36 cellular contexts compared by ENCODE assay signal in the genomic region with DNA sequence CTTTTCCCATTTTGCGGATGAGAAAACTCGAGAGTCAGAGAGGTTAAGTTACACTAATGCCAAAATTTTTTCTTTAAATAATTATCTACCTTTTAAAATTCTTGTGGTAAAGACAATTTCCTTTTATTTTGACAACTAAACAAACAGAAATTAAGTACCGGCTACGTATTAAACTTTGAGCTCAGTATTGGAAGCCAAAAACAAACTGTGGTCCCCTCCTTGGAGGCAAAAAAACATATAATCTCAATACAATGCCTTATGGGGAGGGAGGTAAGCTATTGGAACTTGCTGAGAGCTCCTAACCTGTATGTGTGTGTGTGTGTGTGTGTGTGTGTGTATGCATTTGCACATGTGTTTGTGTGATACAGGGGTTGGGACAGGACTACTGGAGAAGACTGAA. TPM values are rescaled to one million over a fixed set of nuclear protein-coding genes. Genes with fewer than 3 reads are reported as not detected.
"Had no signal": no experiment of that assay in that cellular context is flagged by ENCODE, and none has a peak within 500 bp of the region (broad histone marks: within the 10 kb centered on the region; RNA-seq: fewer than 3 reads in every experiment).

No MANE protein-coding gene starts in this region.

- H3K27me3 ChIP-seq: adrenal gland, ascending aorta, brain microvascular endothelial cell had no signal

- H3K27ac Mint-ChIP-seq: activated B cell treated with CpG ODN at 0.5 μM for 24 hours; activated CD4-positive, alpha-beta T cell treated with anti-CD3 and anti-CD28 coated beads for 36 hours; activated CD8-positive, alpha-beta memory T cell treated with anti-CD3 and anti-CD28 coated beads, Interleukin-2, amount 10 ng/mL, durations not matched to agents 7 days and 5 days; activated CD8-positive, alpha-beta T cell treated with anti-CD3 and anti-CD28 coated beads, Interleukin-2, amount 10 ng/mL, durations not matched to agents 7 days and 5 days; activated naive CD8-positive, alpha-beta T cell treated with anti-CD3 and anti-CD28 coated beads for 36 hours; activated T-helper 2 cell treated with anti-CD3 and anti-CD28 coated beads, Interferon-gamma antibody, Interleukin-2, Interleukin-4, amounts not matched to agents 10 μg/mL and 5 μg/mL and 100 μg/mL, durations not matched to agents 14 hours and 24 hours and 36 hours; immature natural killer cell; mesothelial cell of epicardium; nephron progenitor cell; stimulated activated memory B cell treated with anti-CD40 and anti-IgM and Interleukin-4, amounts not matched to agents 10 μg/mL and 1 μg/mL and 100 μg/mL, for 72 hours; stimulated activated naive CD8-positive, alpha-beta T cell treated with anti-CD3 and anti-CD28 coated beads, Interleukin-15, amount 100 ng/mL, for 72 hours; T-helper 2 cell treated with Interferon-gamma antibody and Interleukin-4, amounts not matched to agents 5 μg/mL and 100 μg/mL, for 36 hours; type B pancreatic cell had no signal

- H3K79me2 ChIP-seq: parathyroid adenoma had no signal

- H3K4me1 Mint-ChIP-seq: activated B cell treated with CpG ODN at 0.5 μM for 24 hours; activated CD4-positive, alpha-beta T cell treated with anti-CD3 and anti-CD28 coated beads for 36 hours; activated naive CD8-positive, alpha-beta T cell treated with anti-CD3 and anti-CD28 coated beads for 36 hours; immature natural killer cell; stimulated activated memory B cell treated with anti-CD40 and anti-IgM and Interleukin-4, amounts not matched to agents 10 μg/mL and 1 μg/mL and 100 μg/mL, for 72 hours had no signal

- H3K9me3 ChIP-seq: adrenal gland, ascending aorta had no signal

- H3K36me3 Mint-ChIP-seq: activated CD8-positive, alpha-beta memory T cell treated with anti-CD3 and anti-CD28 coated beads, Interleukin-2, amount 10 ng/mL, durations not matched to agents 7 days and 5 days; activated naive CD8-positive, alpha-beta T cell treated with anti-CD3 and anti-CD28 coated beads for 36 hours; immature natural killer cell; mesothelial cell of epicardium; stimulated activated memory B cell treated with anti-CD40 and anti-IgM and Interleukin-4, amounts not matched to agents 10 μg/mL and 1 μg/mL and 100 μg/mL, for 72 hours; type B pancreatic cell had no signal

- H2AFZ ChIP-seq: parathyroid adenoma had no signal

- H3K9ac ChIP-seq: parathyroid adenoma had no signal

- ATAC-seq: activated CD4-positive, alpha-beta T cell treated with anti-CD3 and anti-CD28 coated beads for 36 hours; activated CD8-positive, alpha-beta memory T cell treated with anti-CD3 and anti-CD28 coated beads, Interleukin-2, amount 10 ng/mL, durations not matched to agents 7 days and 5 days; activated CD8-positive, alpha-beta T cell treated with anti-CD3 and anti-CD28 coated beads, Interleukin-2, amount 10 ng/mL, durations not matched to agents 7 days and 5 days; right cardiac atrium; stimulated activated memory B cell treated with anti-CD40 and anti-IgM and Interleukin-4, amounts not matched to agents 10 μg/mL and 1 μg/mL and 100 μg/mL, for 72 hours; stimulated activated naive CD8-positive, alpha-beta T cell treated with anti-CD3 and anti-CD28 coated beads, Interleukin-15, amount 100 ng/mL, for 72 hours had no signal

- FAIRE-seq: endothelial cell of umbilical vein had no signal

- DNase-seq: activated B cell treated with CpG ODN at 0.5 μM for 24 hours; activated CD4-positive, alpha-beta T cell treated with anti-CD3 and anti-CD28 coated beads for 36 hours; activated CD8-positive, alpha-beta memory T cell treated with anti-CD3 and anti-CD28 coated beads, Interleukin-2, amount 10 ng/mL, durations not matched to agents 7 days and 5 days; activated CD8-positive, alpha-beta T cell treated with anti-CD3 and anti-CD28 coated beads, Interleukin-2, amount 10 ng/mL, durations not matched to agents 7 days and 5 days; activated naive CD4-positive, alpha-beta T cell; activated naive CD8-positive, alpha-beta T cell treated with anti-CD3 and anti-CD28 coated beads for 36 hours; activated T-cell treated with anti-CD3 and anti-CD28 coated beads, Interleukin-2, amount 50 U/mL, for 48 hours; adrenal gland; brain microvascular endothelial cell; cortex of kidney; foreskin fibroblast; head of caudate nucleus; hippocampal formation; immature natural killer cell; naive B cell; nephron progenitor cell; right cardiac atrium; stimulated activated CD4-positive, alpha-beta T cell treated with anti-CD3 and anti-CD28 coated beads, Interleukin-4, amount 100 ng/mL, for 24 hours; stimulated activated naive CD8-positive, alpha-beta T cell treated with anti-CD3 and anti-CD28 coated beads, Interleukin-15, amount 100 ng/mL, for 72 hours; substantia nigra; T-helper 1 cell had no signal

- H3K27ac ChIP-seq: adrenal gland, parathyroid adenoma had no signal

- H3K9me3 Mint-ChIP-seq: activated B cell treated with CpG ODN at 0.5 μM for 24 hours; activated naive CD8-positive, alpha-beta T cell treated with anti-CD3 and anti-CD28 coated beads for 36 hours; activated T-helper 2 cell treated with anti-CD3 and anti-CD28 coated beads, Interferon-gamma antibody, Interleukin-2, Interleukin-4, amounts not matched to agents 10 μg/mL and 5 μg/mL and 100 μg/mL, durations not matched to agents 14 hours and 24 hours and 36 hours; mesothelial cell of epicardium; nephron progenitor cell; stimulated activated memory B cell treated with anti-CD40 and anti-IgM and Interleukin-4, amounts not matched to agents 10 μg/mL and 1 μg/mL and 100 μg/mL, for 72 hours; stimulated activated naive CD8-positive, alpha-beta T cell treated with anti-CD3 and anti-CD28 coated beads, Interleukin-15, amount 100 ng/mL, for 72 hours; T-helper 2 cell treated with Interferon-gamma antibody and Interleukin-4, amounts not matched to agents 5 μg/mL and 100 μg/mL, for 36 hours had no signal

- H3K4me3 ChIP-seq: adrenal gland, ascending aorta had no signal

- H3K4me3 Mint-ChIP-seq: activated B cell treated with CpG ODN at 0.5 μM for 24 hours; activated CD4-positive, alpha-beta T cell treated with anti-CD3 and anti-CD28 coated beads for 36 hours; activated CD8-positive, alpha-beta memory T cell treated with anti-CD3 and anti-CD28 coated beads, Interleukin-2, amount 10 ng/mL, durations not matched to agents 7 days and 5 days; activated CD8-positive, alpha-beta T cell treated with anti-CD3 and anti-CD28 coated beads, Interleukin-2, amount 10 ng/mL, durations not matched to agents 7 days and 5 days; activated naive CD8-positive, alpha-beta T cell treated with anti-CD3 and anti-CD28 coated beads for 36 hours; immature natural killer cell; mesothelial cell of epicardium; naive B cell; nephron progenitor cell; stimulated activated memory B cell treated with anti-CD40 and anti-IgM and Interleukin-4, amounts not matched to agents 10 μg/mL and 1 μg/mL and 100 μg/mL, for 72 hours; stimulated activated naive CD8-positive, alpha-beta T cell treated with anti-CD3 and anti-CD28 coated beads, Interleukin-15, amount 100 ng/mL, for 72 hours; T-helper 2 cell treated with Interferon-gamma antibody and Interleukin-4, amounts not matched to agents 5 μg/mL and 100 μg/mL, for 36 hours; type B pancreatic cell had no signal

- H3K36me3 ChIP-seq: adrenal gland, ascending aorta, brain microvascular endothelial cell had no signal

- H3K27me3 Mint-ChIP-seq: type B pancreatic cell had no signal

- H3K4me1 ChIP-seq: adrenal gland, parathyroid adenoma had no signal

RNA-seq across cellular contexts. Expression of a gene that starts 2.2 kb away (rescaled TPM):
- total RNA-seq: activated B cell treated with CpG ODN at 0.5 μM for 24 hours; activated CD4-positive, alpha-beta T cell treated with anti-CD3 and anti-CD28 coated beads for 36 hours; activated CD8-positive, alpha-beta memory T cell treated with anti-CD3 and anti-CD28 coated beads, Interleukin-2, amount 10 ng/mL, durations not matched to agents 7 days and 5 days; activated CD8-positive, alpha-beta T cell treated with anti-CD3 and anti-CD28 coated beads, Interleukin-2, amount 10 ng/mL, durations not matched to agents 7 days and 5 days; activated naive CD8-positive, alpha-beta T cell treated with anti-CD3 and anti-CD28 coated beads for 36 hours; activated T-helper 2 cell treated with anti-CD3 and anti-CD28 coated beads, Interferon-gamma antibody, Interleukin-2, Interleukin-4, amounts not matched to agents 10 μg/mL and 5 μg/mL and 100 μg/mL, durations not matched to agents 14 hours and 24 hours and 36 hours; adrenal gland; ascending aorta; cardiac septum; cerebellum; endothelial cell of umbilical vein; kidney epithelial cell; mesothelial cell of epicardium; pulmonary artery endothelial cell; right cardiac atrium; skeletal muscle tissue had no signal
- polyA plus RNA-seq: adrenal gland, endothelial cell of umbilical vein, esophagus, immature natural killer cell, right cardiac atrium, thymus had no signal

RNA-seq across cellular contexts. Expression of a gene that starts 3.5 kb away (rescaled TPM):
- total RNA-seq: activated B cell treated with CpG ODN at 0.5 μM for 24 hours; activated CD4-positive, alpha-beta T cell treated with anti-CD3 and anti-CD28 coated beads for 36 hours; activated CD8-positive, alpha-beta memory T cell treated with anti-CD3 and anti-CD28 coated beads, Interleukin-2, amount 10 ng/mL, durations not matched to agents 7 days and 5 days; activated CD8-positive, alpha-beta T cell treated with anti-CD3 and anti-CD28 coated beads, Interleukin-2, amount 10 ng/mL, durations not matched to agents 7 days and 5 days; activated naive CD8-positive, alpha-beta T cell treated with anti-CD3 and anti-CD28 coated beads for 36 hours; activated T-helper 2 cell treated with anti-CD3 and anti-CD28 coated beads, Interferon-gamma antibody, Interleukin-2, Interleukin-4, amounts not matched to agents 10 μg/mL and 5 μg/mL and 100 μg/mL, durations not matched to agents 14 hours and 24 hours and 36 hours; adrenal gland; ascending aorta; cardiac septum; cerebellum; endothelial cell of umbilical vein; pulmonary artery endothelial cell; right cardiac atrium; skeletal muscle tissue had no signal
- polyA plus RNA-seq: adrenal gland, endothelial cell of umbilical vein, immature natural killer cell, right cardiac atrium had no signal

RNA-seq across cellular contexts. Expression of a gene that starts 8.4 kb away (rescaled TPM):
- total RNA-seq: activated B cell treated with CpG ODN at 0.5 μM for 24 hours; activated CD4-positive, alpha-beta T cell treated with anti-CD3 and anti-CD28 coated beads for 36 hours; activated CD8-positive, alpha-beta memory T cell treated with anti-CD3 and anti-CD28 coated beads, Interleukin-2, amount 10 ng/mL, durations not matched to agents 7 days and 5 days; activated CD8-positive, alpha-beta T cell treated with anti-CD3 and anti-CD28 coated beads, Interleukin-2, amount 10 ng/mL, durations not matched to agents 7 days and 5 days; activated naive CD8-positive, alpha-beta T cell treated with anti-CD3 and anti-CD28 coated beads for 36 hours; activated T-helper 2 cell treated with anti-CD3 and anti-CD28 coated beads, Interferon-gamma antibody, Interleukin-2, Interleukin-4, amounts not matched to agents 10 μg/mL and 5 μg/mL and 100 μg/mL, durations not matched to agents 14 hours and 24 hours and 36 hours; adrenal gland; ascending aorta; cardiac septum; cerebellum; endothelial cell of umbilical vein; kidney epithelial cell; mesothelial cell of epicardium; pulmonary artery endothelial cell; right cardiac atrium; skeletal muscle tissue had no signal
- polyA plus RNA-seq: adrenal gland, endothelial cell of umbilical vein, esophagus, immature natural killer cell, right cardiac atrium, thymus had no signal

RNA-seq across cellular contexts. Expression of a gene that starts 16.3 kb away (rescaled TPM):
- total RNA-seq: activated B cell treated with CpG ODN at 0.5 μM for 24 hours; activated CD4-positive, alpha-beta T cell treated with anti-CD3 and anti-CD28 coated beads for 36 hours; activated CD8-positive, alpha-beta memory T cell treated with anti-CD3 and anti-CD28 coated beads, Interleukin-2, amount 10 ng/mL, durations not matched to agents 7 days and 5 days; activated CD8-positive, alpha-beta T cell treated with anti-CD3 and anti-CD28 coated beads, Interleukin-2, amount 10 ng/mL, durations not matched to agents 7 days and 5 days; activated naive CD8-positive, alpha-beta T cell treated with anti-CD3 and anti-CD28 coated beads for 36 hours; activated T-helper 2 cell treated with anti-CD3 and anti-CD28 coated beads, Interferon-gamma antibody, Interleukin-2, Interleukin-4, amounts not matched to agents 10 μg/mL and 5 μg/mL and 100 μg/mL, durations not matched to agents 14 hours and 24 hours and 36 hours; adrenal gland; ascending aorta; cardiac septum; cerebellum; endothelial cell of umbilical vein; kidney epithelial cell; mesothelial cell of epicardium; pulmonary artery endothelial cell; right cardiac atrium; skeletal muscle tissue had no signal
- polyA plus RNA-seq: adrenal gland, endothelial cell of umbilical vein, esophagus, immature natural killer cell, right cardiac atrium had no signal

RNA-seq across cellular contexts. Expression of a gene that starts 20.5 kb away (rescaled TPM):
- total RNA-seq: activated B cell treated with CpG ODN at 0.5 μM for 24 hours; activated CD4-positive, alpha-beta T cell treated with anti-CD3 and anti-CD28 coated beads for 36 hours; activated CD8-positive, alpha-beta memory T cell treated with anti-CD3 and anti-CD28 coated beads, Interleukin-2, amount 10 ng/mL, durations not matched to agents 7 days and 5 days; activated CD8-positive, alpha-beta T cell treated with anti-CD3 and anti-CD28 coated beads, Interleukin-2, amount 10 ng/mL, durations not matched to agents 7 days and 5 days; activated naive CD8-positive, alpha-beta T cell treated with anti-CD3 and anti-CD28 coated beads for 36 hours; activated T-helper 2 cell treated with anti-CD3 and anti-CD28 coated beads, Interferon-gamma antibody, Interleukin-2, Interleukin-4, amounts not matched to agents 10 μg/mL and 5 μg/mL and 100 μg/mL, durations not matched to agents 14 hours and 24 hours and 36 hours; adrenal gland; ascending aorta; cardiac septum; cerebellum; endothelial cell of umbilical vein; kidney epithelial cell; mesothelial cell of epicardium; pulmonary artery endothelial cell; right cardiac atrium; skeletal muscle tissue had no signal
- polyA plus RNA-seq: adrenal gland, endothelial cell of umbilical vein, esophagus, immature natural killer cell, right cardiac atrium, thymus had no signal
